ENCODE assay signal across 8 cellular contexts in the genomic region with DNA sequence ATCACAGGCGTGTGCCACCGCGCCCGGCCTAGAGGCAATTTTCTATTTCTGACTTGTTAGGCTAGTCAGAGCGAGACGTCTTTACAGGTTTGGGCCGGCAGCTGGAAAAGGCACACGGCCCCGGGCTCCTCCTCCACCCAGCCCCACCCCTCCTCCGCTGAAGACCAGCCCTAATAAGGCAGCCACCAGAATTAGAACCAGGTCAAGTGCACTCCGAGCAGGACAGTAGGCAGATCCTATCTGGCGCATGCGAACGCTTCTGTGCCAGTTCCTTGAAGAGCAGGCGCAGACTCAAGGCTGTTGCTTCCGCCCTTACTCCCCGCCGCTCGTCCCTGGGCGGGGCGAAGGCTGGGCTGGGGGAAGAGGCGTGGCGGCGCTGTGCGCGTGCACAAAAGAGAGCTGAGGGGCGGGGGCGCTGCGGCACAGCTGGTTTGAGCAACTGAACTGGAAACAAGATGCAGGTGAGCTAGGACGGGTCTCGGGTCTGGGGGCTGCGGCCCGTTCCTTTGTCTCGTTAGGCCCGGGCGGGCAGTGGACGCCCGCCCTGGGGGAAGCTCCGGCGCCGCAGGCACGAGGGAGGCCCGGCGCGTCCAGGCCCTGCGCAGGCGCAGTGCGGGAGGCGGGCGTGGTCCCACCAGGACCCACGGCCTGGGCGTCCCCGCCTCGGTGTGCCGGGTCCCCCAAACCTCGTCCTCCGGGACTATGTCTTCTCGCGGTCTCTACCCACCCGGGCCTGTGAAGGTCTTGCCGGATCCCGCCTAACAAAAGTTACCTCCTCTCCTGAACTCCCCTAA. TPM values are rescaled to one million over a fixed set of nuclear protein-coding genes. Genes with fewer than 3 reads are reported as not detected.
DNase-seq lines count a peak whose midpoint lies in the region; ATAC-seq, FAIRE-seq and TF ChIP-seq lines count a peak whose summit lies in the region.

A gene (plus strand): TSS at position 381 of the 794 bp plus-strand sequence. CDS start 75 bp downstream, at position 456.

- TF ChIP-seq POLR2A in H54 (IDR thresholded peaks at IDR 0.05; ENCODE audit: low read depth, low read length), result peak; percentile 45
- TF ChIP-seq POLR2A in Raji (IDR thresholded peaks at IDR 0.05; ENCODE audit: insufficient read depth, low read depth, low read length), result peak; percentile 63

- intact Hi-C loops in natural killer cell (cut with micrococcal nuclease), result loop anchor here (1.0 kb wide), 1 partner anchor 18 kb away; no protein-coding TSS in a partner anchor

- peaks cover 13% of the 10 kb centered on the region for H3K79me2 ChIP-seq in Loucy (ENCODE audit: insufficient read depth, low read length)

- H3K4me1 ChIP-seq in ES-I3 (ENCODE audit: insufficient read depth, low read length), result peaks cover 10% of the 10 kb centered on the region
- H3K4me1 ChIP-seq in Loucy (ENCODE audit: insufficient read depth, low read length, poor library complexity, severe bottlenecking), result peaks cover 25% of the 10 kb centered on the region

- peak; percentile 88 to 96 (median 91) for ATAC-seq in natural killer cell

- H3K27me3 ChIP-seq in Loucy (ENCODE audit: insufficient read depth, low read length, poor library complexity, severe bottlenecking), result no peaks in the 10 kb centered on the region

- peaks cover 6% of the 10 kb centered on the region for H3K36me3 Mint-ChIP-seq in natural killer cell

- H3K27me3 Mint-ChIP-seq in natural killer cell (ENCODE audit: low read depth in 2 of 2), result no peaks in the 10 kb centered on the region

- peak within 1 kb of the TSS; percentile 97 for H3K4me3 ChIP-seq in Loucy (ENCODE audit: low read length, poor library complexity, severe bottlenecking)

- no peaks in the 10 kb centered on the region for H3K9me3 ChIP-seq in ES-I3 (ENCODE audit: control insufficient read depth, insufficient read depth, low read length)
- H3K9me3 ChIP-seq in Loucy (ENCODE audit: insufficient read depth, low read depth, low read length), result no peaks in the 10 kb centered on the region

- no peaks in the 10 kb centered on the region for H3K9me2 ChIP-seq in Loucy (replicated peaks; ENCODE audit: low read depth, low read length)

- peaks cover 5 to 21% of the 10 kb centered on the region in 2 donors for H3K4me1 Mint-ChIP-seq in natural killer cell

- H3K36me3 ChIP-seq in ES-I3 (ENCODE audit: insufficient read depth, low read length) (no peaks in the 10 kb centered on the region), Loucy (ENCODE audit: insufficient read depth, low read length) (peaks cover 8% of the 10 kb centered on the region; the same call in 1 of the 2 replicates)

- FAIRE-seq in H54 (lab: Jason Lieb, UNC), result peak; percentile 96

- H3K9me3 Mint-ChIP-seq in natural killer cell, result no peaks in the 10 kb centered on the region

- H4K20me1 ChIP-seq in Loucy (ENCODE audit: insufficient read depth, low read length, poor library complexity, severe bottlenecking), result no peaks in the 10 kb centered on the region

- peak within 1 kb of the TSS; percentile 86 for H3K4me2 ChIP-seq in Loucy (ENCODE audit: low read depth, low read length, poor library complexity, severe bottlenecking)

- DNase-seq in H54 (ENCODE audit: insufficient read length, low spot score) (peak; percentile 97), fibroblast of peridontal ligament (ENCODE audit: extremely low read depth) (peak; percentile 99), natural killer cell (peak; percentile 94)
- DNase-seq in activated T-helper 9 cell treated with anti-CD3 and anti-CD28 coated beads, Interleukin-2, amount 50 U/mL, for 16 hours (ENCODE audit: low read depth), result peak; percentile 89
- DNase-seq in stimulated activated naive CD4-positive, alpha-beta T cell treated with Interleukin-2 at 50 U/mL for 16 hours (lab: John Stamatoyannopoulos, UW), result peak; percentile 93

- H3K4me3 Mint-ChIP-seq in natural killer cell, result peak within 1 kb of the TSS; percentile 99

- TF ChIP-seq CTCF in Loucy (conservative IDR thresholded peaks at IDR 0.05; ENCODE audit: low read length) (0 out of 2 replicates have a peak, but pooled peaks have one; percentile 13), natural killer cell (IDR thresholded peaks at IDR 0.05) (no peak)

- H3K9ac ChIP-seq in ES-I3 (ENCODE audit: low read depth, low read length), result peak within 1 kb of the TSS; percentile 100
- H3K9ac ChIP-seq in Loucy (ENCODE audit: low read depth, low read length, poor library complexity, severe bottlenecking), result peak within 1 kb of the TSS; percentile 95

- H2AFZ ChIP-seq in Loucy (ENCODE audit: low read length), result peak within 1 kb of the TSS; percentile 98

- no peaks in the 10 kb centered on the region for H3F3A ChIP-seq in Loucy (ENCODE audit: low read depth)

- peak within 1 kb of the TSS; percentile 97 to 98 for H3K27ac Mint-ChIP-seq in natural killer cell

RNA-seq across cellular contexts. Expression of the gene that starts here (rescaled TPM):
- 10 to 100 TPM; 22.3 to 27.3 (median 24.8) TPM for total RNA-seq in natural killer cell

Comparison
In these comparisons a context has a peak if more than half of its experiments do, and no peak if none do; other contexts are left out.
1. Peak in every context shown above with its lines: DNase-seq, ATAC-seq and H3K4me3 ChIP-seq.